1 cellular context compared by ENCODE assay signal in genomic region chr17:57984936-57985674, GRCh38.
TF ChIP-seq lines count a peak whose summit lies in the region.

No MANE protein-coding gene starts in this region.

TF ChIP-seq in IMR-90, 13 proteins besides CTCF, POLR2A, EP300 and RAD21:
- TF ChIP-seq NFE2L2 (IDR thresholded peaks at IDR 0.05; ENCODE audit: low read depth, low read length) (no peak), MAFK (IDR thresholded peaks at IDR 0.05; ENCODE audit: low read depth, low read length) (no peak), CEBPB (IDR thresholded peaks at IDR 0.05; ENCODE audit: low read depth, low read length) (no peak), USF2 (IDR thresholded peaks at IDR 0.05; ENCODE audit: low read depth, low read length) (no peak), CHD1 (IDR thresholded peaks at IDR 0.05; ENCODE audit: low read depth, low read length) (no peak), FOS (IDR thresholded peaks at IDR 0.05; ENCODE audit: low read depth, low read length) (no peak)
